In genomic region chr17:12068946-12069345, GRCh38 we compare ENCODE assay signal across 19 cellular contexts.
"Had no signal": no experiment of that assay in that cellular context is flagged by ENCODE, and none has a peak within 500 bp of the region (broad histone marks: within the 10 kb centered on the region; RNA-seq: fewer than 3 reads in every experiment).

No MANE protein-coding gene starts in this region.

- H3K4me3 Mint-ChIP-seq: activated T-cell treated with anti-CD3 and anti-CD28 coated beads, Interleukin-2, amount 50 U/mL, for 24 hours; activated T-helper 17 cell treated with anti-CD3 and anti-CD28 coated beads, Interleukin-2, amount 50 U/mL, for 72 hours; natural killer cell; stimulated activated naive CD8-positive, alpha-beta T cell treated with anti-CD3 and anti-CD28 coated beads, Interleukin-15, Interleukin-2, amounts not matched to agents 100 ng/mL and 50 ng/mL, for 24 hours had no signal

- DNase-seq: activated CD4-positive, alpha-beta T cell treated with anti-CD3 and anti-CD28 coated beads for 1 hour; activated T-cell treated with anti-CD3 and anti-CD28 coated beads, Interleukin-2, amount 50 U/mL, for 24 hours; cortex of kidney; effector CD4-positive, alpha-beta T cell; foreskin fibroblast; left ventricle myocardium inferior; natural killer cell; ovary; stimulated activated CD4-positive, alpha-beta T cell treated with anti-CD3 and anti-CD28 coated beads, Interleukin-12 subunit alpha, Interleukin-12 subunit beta, amount 100 ng/mL, for 4 hours; stimulated activated CD4-positive, alpha-beta T cell treated with anti-CD3 and anti-CD28 coated beads, Interleukin-4, amount 100 ng/mL, for 4 hours; T-helper 1 cell; uterus had no signal

- H3K9me3 ChIP-seq: ascending aorta, left ventricle myocardium inferior, ovary, prostate gland, right atrium auricular region, suprapubic skin, uterus had no signal

- H3K4me3 ChIP-seq: ascending aorta, left ventricle myocardium inferior, ovary, prostate gland, right atrium auricular region, suprapubic skin, uterus had no signal

- H3K9me3 Mint-ChIP-seq: activated naive CD4-positive, alpha-beta T cell treated with anti-CD3 and anti-CD28 coated beads, Interleukin-2, amount 50 U/mL, for 72 hours; activated T-cell treated with anti-CD3 and anti-CD28 coated beads, Interleukin-2, amount 50 U/mL, for 24 hours; activated T-helper 17 cell treated with anti-CD3 and anti-CD28 coated beads, Interleukin-2, amount 50 U/mL, for 72 hours; natural killer cell; stimulated activated naive CD8-positive, alpha-beta T cell treated with anti-CD3 and anti-CD28 coated beads, Interleukin-15, Interleukin-2, amounts not matched to agents 100 ng/mL and 50 ng/mL, for 24 hours had no signal

- H3K36me3 ChIP-seq: ovary, prostate gland, right atrium auricular region, uterus had no signal

- H3K4me1 ChIP-seq: ascending aorta, prostate gland, right atrium auricular region, suprapubic skin, uterus had no signal

- H3K27ac Mint-ChIP-seq: activated naive CD4-positive, alpha-beta T cell treated with anti-CD3 and anti-CD28 coated beads, Interleukin-2, amount 50 U/mL, for 72 hours; activated T-cell treated with anti-CD3 and anti-CD28 coated beads, Interleukin-2, amount 50 U/mL, for 24 hours; activated T-helper 17 cell treated with anti-CD3 and anti-CD28 coated beads, Interleukin-2, amount 50 U/mL, for 72 hours; natural killer cell; stimulated activated naive CD8-positive, alpha-beta T cell treated with anti-CD3 and anti-CD28 coated beads, Interleukin-15, Interleukin-2, amounts not matched to agents 100 ng/mL and 50 ng/mL, for 24 hours had no signal

- H3K27me3 ChIP-seq: ascending aorta, ovary, right atrium auricular region, suprapubic skin, uterus had no signal

- H3K36me3 Mint-ChIP-seq: natural killer cell had no signal

- ATAC-seq: activated naive CD4-positive, alpha-beta T cell treated with anti-CD3 and anti-CD28 coated beads, Interleukin-2, amount 50 U/mL, for 72 hours; activated T-helper 17 cell treated with anti-CD3 and anti-CD28 coated beads, Interleukin-2, amount 50 U/mL, for 72 hours; natural killer cell had no signal

- H3K27me3 Mint-ChIP-seq: activated T-cell treated with anti-CD3 and anti-CD28 coated beads, Interleukin-2, amount 50 U/mL, for 24 hours; activated T-helper 17 cell treated with anti-CD3 and anti-CD28 coated beads, Interleukin-2, amount 50 U/mL, for 72 hours; stimulated activated naive CD8-positive, alpha-beta T cell treated with anti-CD3 and anti-CD28 coated beads, Interleukin-15, Interleukin-2, amounts not matched to agents 100 ng/mL and 50 ng/mL, for 24 hours had no signal

- H3K27ac ChIP-seq: ascending aorta, left ventricle myocardium inferior, ovary, prostate gland, right atrium auricular region, suprapubic skin, uterus had no signal
